In genomic region chr15:79970921-79971434, GRCh38 we compare ENCODE assay signal across 7 cellular contexts. TPM values are rescaled to one million over a fixed set of nuclear protein-coding genes. Genes with fewer than 3 reads are reported as not detected.
DNase-seq lines count a peak whose midpoint lies in the region; ATAC-seq lines count a peak whose summit lies in the region.

Gene BCL2A1 (minus strand): TSS chr15:79971196. CDS start chr15:79971119, 77 bp downstream.

- H3K9me3 ChIP-seq in naive thymus-derived CD4-positive, alpha-beta T cell (ENCODE audit: control insufficient read depth in 2 of 3, low read length in 3 of 3) = no peaks in the 10 kb centered on the region

- no peaks in the 10 kb centered on the region for H3K36me3 ChIP-seq in naive thymus-derived CD4-positive, alpha-beta T cell (ENCODE audit: control insufficient read depth in 2 of 3, insufficient read depth in 3 of 3, low read length in 3 of 3)

- CTCF ChIA-PET in T-cell (lab: Charles Lee) = interaction anchor here in 1 of 2 donors (0.8 to 1.6 kb wide), 3 partner anchors 24 to 74 kb away, joined by 4 read pairs; partner anchors contain the start of gene MTHFS
- CTCF ChIA-PET in naive thymus-derived CD4-positive, alpha-beta T cell (lab: Charles Lee) = no interaction called here

- ATAC-seq in GM18909 (IDR thresholded peaks at IDR 0.05; ENCODE audit: poor library complexity, unreplicated experiment) = peak; percentile 62
- peak; percentile 75 for ATAC-seq in HG03159 (IDR thresholded peaks at IDR 0.05; ENCODE audit: unreplicated experiment)
- ATAC-seq in T-cell (replicated peaks in 1 of 4) = peak; percentile 64 to 90 (median 70)
- ATAC-seq in naive thymus-derived CD4-positive, alpha-beta T cell = peak; percentile 91

- peak within 1 kb of the TSS; percentile 92 to 96 for H3K27ac Mint-ChIP-seq in T-cell
- H3K27ac Mint-ChIP-seq in naive thymus-derived CD4-positive, alpha-beta T cell = peak within 1 kb of the TSS; percentile 93 to 99 (median 95)

- peaks cover 27 to 39% of the 10 kb centered on the region in 2 donors for H3K4me1 ChIP-seq in naive thymus-derived CD4-positive, alpha-beta T cell (ENCODE audit: control insufficient read depth in 2 of 2, insufficient read depth in 2 of 2, low read length in 2 of 2)

- no peaks in the 10 kb centered on the region for H3K27me3 Mint-ChIP-seq in T-cell
- no peaks in the 10 kb centered on the region for H3K27me3 Mint-ChIP-seq in naive thymus-derived CD4-positive, alpha-beta T cell

- H3K4me3 ChIP-seq in naive thymus-derived CD4-positive, alpha-beta T cell (ENCODE audit: low read length) = peak within 1 kb of the TSS; percentile 81

- peak in 33 of 34 experiments; percentile 17 to 65 (median 43) for DNase-seq in T-cell
- peak; percentile 36 for DNase-seq in astrocyte of the hippocampus (ENCODE audit: low read depth, low spot score)
- DNase-seq in naive thymus-derived CD4-positive, alpha-beta T cell = peak; percentile 30 to 85 (median 80)
- DNase-seq in NCI-H1048 (lab: John Stamatoyannopoulos, UW) = no peak
- no peak for DNase-seq in NCI-H526 treated with DMSO at 0.1 percent for 48 hours (lab: John Stamatoyannopoulos, UW)

- H3K9me3 Mint-ChIP-seq in T-cell = peaks cover 0 to 4% (median 0%) of the 10 kb centered on the region in 3 donors
- peaks cover 0 to 2% (median 0%) of the 10 kb centered on the region in 11 donors for H3K9me3 Mint-ChIP-seq in naive thymus-derived CD4-positive, alpha-beta T cell

- intact Hi-C loops in naive thymus-derived CD4-positive, alpha-beta T cell (cut with micrococcal nuclease) = loop anchor here (1.0 to 5.0 kb wide), 6 partner anchors 22 to 659 kb away; partner anchors contain the start of genes FAH (in 1 of the 2), TMED3 (in 1 of the 2) and ZFAND6 (in 1 of the 2)

- peak within 1 kb of the TSS; percentile 75 for H3K27ac ChIP-seq in naive thymus-derived CD4-positive, alpha-beta T cell (ENCODE audit: low read depth, low read length)

- no peaks in the 10 kb centered on the region for H3K27me3 ChIP-seq in naive thymus-derived CD4-positive, alpha-beta T cell (ENCODE audit: control insufficient read depth in 2 of 2, insufficient read depth in 2 of 2, low read length in 2 of 2)

- H3K4me1 Mint-ChIP-seq in T-cell = peaks cover 46 to 57% (median 55%) of the 10 kb centered on the region in 3 donors
- H3K4me1 Mint-ChIP-seq in naive thymus-derived CD4-positive, alpha-beta T cell = peaks cover 41 to 64% (median 57%) of the 10 kb centered on the region in 7 donors

- H3K4me3 Mint-ChIP-seq in T-cell = peak within 1 kb of the TSS; percentile 88 to 93 (median 92)
- peak within 1 kb of the TSS; percentile 88 to 98 (median 94) for H3K4me3 Mint-ChIP-seq in naive thymus-derived CD4-positive, alpha-beta T cell

- POLR2A ChIA-PET in T-cell (lab: Charles Lee) = interaction anchor here in 1 of 2 donors (0.6 to 1.9 kb wide), 3 partner anchors 47 to 75 kb away, joined by 3 to 8 read pairs (median 3); no protein-coding TSS in a partner anchor
- POLR2A ChIA-PET in naive thymus-derived CD4-positive, alpha-beta T cell (lab: Charles Lee) = interaction anchor here (1.8 to 6.5 kb wide), 4 partner anchors 11 to 89 kb away, joined by 7 to 121 read pairs (median 39); partner anchors contain the start of genes MTHFS and ZFAND6

- no peaks in the 10 kb centered on the region for H3K36me3 Mint-ChIP-seq in T-cell
- peaks cover 0 to 6% (median 0%) of the 10 kb centered on the region in 5 donors for H3K36me3 Mint-ChIP-seq in naive thymus-derived CD4-positive, alpha-beta T cell

RNA-seq across cellular contexts. Expression of gene BCL2A1, which starts in this region (rescaled TPM):
- 10 to 100 TPM; 10.6 to 26.2 (median 13.6) TPM for total RNA-seq in T-cell
- total RNA-seq in naive thymus-derived CD4-positive, alpha-beta T cell = 100 to 1,000 TPM in 1 of 5 experiments, 10 to 100 TPM in 4; 27.3 to 119 (median 31.0) TPM
- polyA plus RNA-seq in naive thymus-derived CD4-positive, alpha-beta T cell = 10 to 100 TPM; 28.1 to 29.4 TPM

Comparison
In these comparisons a context has a peak if more than half of its experiments do, and no peak if none do; other contexts are left out.
1. DNase-seq: peak in T-cell (33 of 34), astrocyte of the hippocampus (single experiment) and naive thymus-derived CD4-positive, alpha-beta T cell (9 of 9); none in NCI-H1048 (single experiment) and NCI-H526 treated with DMSO at 0.1 percent for 48 hours (single experiment).
2. Peak in every context shown above with its lines, with median percentiles within 50 percentile points of each other: ATAC-seq.